ENCODE assay signal across 13 cellular contexts in genomic region chr22:39313258-39314001, GRCh38. TPM values are rescaled to one million over a fixed set of nuclear protein-coding genes. Genes with fewer than 3 reads are reported as not detected.
DNase-seq lines count a peak whose midpoint lies in the region; ATAC-seq, FAIRE-seq and TF ChIP-seq lines count a peak whose summit lies in the region.
"Had no signal": no experiment of that assay in that cellular context is flagged by ENCODE, and none has a peak within 500 bp of the region (broad histone marks: within the 10 kb centered on the region; RNA-seq: fewer than 3 reads in every experiment).

No MANE protein-coding gene starts in this region.

- no peak for TF ChIP-seq EP300 in H1 (IDR thresholded peaks at IDR 0.05; ENCODE audit: borderline replicate concordance in 1 of 2, low read depth in 2 of 2, low read length in 2 of 2)

- no peak overlapping the region for H3K23ac ChIP-seq in H1 (ENCODE audit: insufficient read length)

- H4K20me1 ChIP-seq in H1 (replicated peaks in 1 of 2; ENCODE audit: control insufficient read depth in 1 of 2, insufficient read depth in 2 of 2, low read length in 2 of 2), result peaks cover 43 to 51% of the 10 kb centered on the region in 2 experiments

- peak overlapping the region; percentile 61; the same call in 1 of the 2 replicates for H2BK5ac ChIP-seq in H1 (ENCODE audit: low read depth, low read length)

- no peak overlapping the region for H3K4me3 ChIP-seq in right atrium auricular region
- no peak overlapping the region for H3K4me3 ChIP-seq in SK-N-MC
- H3K4me3 ChIP-seq in H1 (ENCODE audit: extremely low read depth in 1 of 4, insufficient read depth in 2 of 4, low read depth in 3 of 4, low read length in 4 of 4), result no peak overlapping the region

- TF ChIP-seq CTCF in right atrium auricular region (IDR thresholded peaks at IDR 0.05) (no peak), H1 (IDR thresholded peaks at IDR 0.05; ENCODE audit: control extremely low read depth in 1 of 3, insufficient read depth in 1 of 3, low read depth in 1 of 3, low read length in 3 of 3) (no peak)

- intact Hi-C loops in Right ventricle myocardium inferior (cut with DNase I), result no loop called here

- H3K79me2 ChIP-seq in H1 (ENCODE audit: control insufficient read depth in 1 of 2, insufficient read depth in 2 of 2, low read length in 2 of 2), result peaks cover 3 to 33% of the 10 kb centered on the region in 2 experiments

- no peak for FAIRE-seq in H1 (lab: Jason Lieb, UNC)

- H2AK5ac ChIP-seq in H1 (ENCODE audit: low read depth, low read length), result no peak overlapping the region

- H3K9ac ChIP-seq in SK-N-MC (ENCODE audit: insufficient read length) (no peak overlapping the region), H1 (replicated peaks in 1 of 4; ENCODE audit: extremely low read depth in 1 of 4, low read depth in 3 of 4, low read length in 3 of 4) (no peak overlapping the region; a peak in 1 of 7 replicates)

- H3K9me3 Mint-ChIP-seq in stimulated activated effector memory CD8-positive, alpha-beta T cell treated with anti-CD3 and anti-CD28 coated beads, Interleukin-12 subunit alpha, Interleukin-12 subunit beta, amount 100 ng/mL, for 72 hours, result no peaks in the 10 kb centered on the region
- H3K9me3 Mint-ChIP-seq: activated T-helper 2 cell treated with anti-CD3 and anti-CD28 coated beads, Interferon-gamma antibody, Interleukin-2, Interleukin-4, amounts not matched to agents 10 μg/mL and 5 μg/mL and 100 μg/mL, durations not matched to agents 14 hours and 24 hours and 36 hours; T-helper 2 cell treated with Interferon-gamma antibody and Interleukin-4, amounts not matched to agents 5 μg/mL and 100 μg/mL, for 36 hours had no signal

- H3K27ac ChIP-seq in right atrium auricular region (peak overlapping the region; percentile 75 to 99), SK-N-MC (peak overlapping the region; percentile 84; the same call in 1 of the 2 replicates), H1 (ENCODE audit: low read depth, low read length) (no peak overlapping the region)

- H3K4me1 ChIP-seq in right atrium auricular region, result peaks cover 0 to 76% of the 10 kb centered on the region in 2 donors
- peaks cover 0 to 31% (median 15%) of the 10 kb centered on the region in 4 experiments; a peak in 6 of 7 replicates for H3K4me1 ChIP-seq in H1 (replicated peaks in 1 of 4; ENCODE audit: control insufficient read depth in 3 of 4, insufficient read depth in 4 of 4, low read length in 3 of 4)

- H2BK12ac ChIP-seq in H1 (ENCODE audit: low read depth, low read length), result no peak overlapping the region

- H3K27me3 ChIP-seq in right atrium auricular region, result no peaks in the 10 kb centered on the region
- H3K27me3 ChIP-seq in H1 (replicated peaks in 1 of 4; ENCODE audit: control insufficient read depth in 3 of 4, extremely low read depth in 1 of 4, insufficient read depth in 3 of 4, low read length in 3 of 4), result no peaks in the 10 kb centered on the region
- H3K27me3 ChIP-seq: BE2C had no signal

- peaks cover 3% of the 10 kb centered on the region for H3K79me1 ChIP-seq in H1 (ENCODE audit: low read depth, low read length)

- no peak overlapping the region for H3K14ac ChIP-seq in H1 (ENCODE audit: insufficient read length)

- no peak overlapping the region for H3K56ac ChIP-seq in H1 (replicated peaks; ENCODE audit: insufficient read length, low read depth, low read length)

- peaks cover 6% of the 10 kb centered on the region for H3K23me2 ChIP-seq in H1 (ENCODE audit: low read depth, low read length)

- H2BK120ac ChIP-seq in H1 (replicated peaks; ENCODE audit: low read depth, low read length), result no peak overlapping the region

- H3K9me3 ChIP-seq in right atrium auricular region (no peaks in the 10 kb centered on the region), SK-N-MC (ENCODE audit: low read depth, low read length) (no peaks in the 10 kb centered on the region), H1 (ENCODE audit: insufficient read depth in 2 of 2, low read depth in 1 of 2, low read length in 1 of 2) (no peaks in the 10 kb centered on the region)
- H3K9me3 ChIP-seq: BE2C had no signal

- 90% methylated on average over 20 of the region's 20 CpGs; no CpG with 5 or more reads in 1 of the 2 experiments for WGBS in H1 (ENCODE audit: extremely low coverage in 1 of 2, insufficient coverage in 1 of 2, insufficient read length in 1 of 2, insufficient replicate concordance in 2 of 2, low coverage in 1 of 2, low lambda C conversion rate in 2 of 2, missing lambda C conversion rate in 1 of 2), 2 experiments

- no peak overlapping the region for H2BK20ac ChIP-seq in H1 (ENCODE audit: low read length)

- no peak overlapping the region for H3K18ac ChIP-seq in H1 (ENCODE audit: extremely low read depth, low read length)

- ATAC-seq in Right ventricle myocardium inferior (no peak), HG03280 (IDR thresholded peaks at IDR 0.05; ENCODE audit: unreplicated experiment) (no peak)
- ATAC-seq in stimulated activated effector memory CD8-positive, alpha-beta T cell treated with anti-CD3 and anti-CD28 coated beads, Interleukin-12 subunit alpha, Interleukin-12 subunit beta, amount 100 ng/mL, for 72 hours, result no peak

- no peak for DNase-seq in right atrium auricular region (ENCODE audit: low spot score)
- DNase-seq in Right ventricle myocardium inferior (ENCODE audit: missing footprints), result no peak
- DNase-seq in SK-N-MC (ENCODE audit: low read depth, low spot score), result no peak
- no peak for DNase-seq in H1 (ENCODE audit: low read depth in 1 of 2, low spot score in 2 of 2)
- DNase-seq in stimulated activated effector memory CD8-positive, alpha-beta T cell treated with anti-CD3 and anti-CD28 coated beads, Interleukin-12 subunit alpha, Interleukin-12 subunit beta, amount 100 ng/mL, for 72 hours (ENCODE audit: low spot score in 2 of 2), result no peak
- DNase-seq in activated CD4-positive, CD25-positive, alpha-beta regulatory T cell treated with anti-CD3 and anti-CD28 coated beads, Interleukin-2, amount 50 U/mL, for 72 hours, result no peak
- DNase-seq in NOMO-1 treated with dmso at 0.1 percent for 144 hours (lab: John Stamatoyannopoulos, UW; ENCODE audit: unreplicated experiment), result no peak
- DNase-seq: hippocampal formation, NCI-H1417 treated with DMSO at 0.1 percent for 48 hours had no signal

- H2AFZ ChIP-seq in H1 (ENCODE audit: low read length), result no peak overlapping the region

- 0 out of 2 replicates have a peak overlapping the region, but pooled peaks have one; percentile 37 for H4K8ac ChIP-seq in H1 (ENCODE audit: extremely low read depth, insufficient read depth, low read length)

- no peak overlapping the region for H4K91ac ChIP-seq in H1 (replicated peaks; ENCODE audit: insufficient read length, low read length)

- no peak overlapping the region for H3K4ac ChIP-seq in H1 (replicated peaks; ENCODE audit: insufficient read length, low read depth, low read length)

- peak overlapping the region; percentile 100 for H3K27ac Mint-ChIP-seq in stimulated activated effector memory CD8-positive, alpha-beta T cell treated with anti-CD3 and anti-CD28 coated beads, Interleukin-12 subunit alpha, Interleukin-12 subunit beta, amount 100 ng/mL, for 72 hours
- H3K27ac Mint-ChIP-seq: T-helper 2 cell treated with Interferon-gamma antibody and Interleukin-4, amounts not matched to agents 5 μg/mL and 100 μg/mL, for 36 hours had no signal

- no peak for TF ChIP-seq RAD21 in H1 (IDR thresholded peaks at IDR 0.05 in 1 of 2, conservative IDR thresholded peaks at IDR 0.05 in 1 of 2; ENCODE audit: low read depth in 2 of 2, low read length in 2 of 2)

- CTCF ChIA-PET in H1 (lab: Charles Lee; ENCODE audit: partially characterized antibody), result interaction anchor here (1.1 to 4.8 kb wide), 8 partner anchors 19 to 201 kb away, joined by 3 to 55 read pairs (median 4); no protein-coding TSS in a partner anchor

- H3K36me3 ChIP-seq in right atrium auricular region (peaks cover 69% of the 10 kb centered on the region), SK-N-MC (ENCODE audit: insufficient read depth, low read length) (peaks cover 71% of the 10 kb centered on the region), H1 (ENCODE audit: control insufficient read depth in 2 of 4, insufficient read depth in 4 of 4, low read length in 3 of 4) (peaks cover 54 to 70% (median 63%) of the 10 kb centered on the region in 4 experiments)

- POLR2A ChIA-PET in H1 (lab: Charles Lee; ENCODE audit: partially characterized antibody), result interaction anchor here (1.0 to 37.3 kb wide), 34 partner anchors 4 to 295 kb away, joined by 3 to 692 read pairs (median 10); partner anchors contain the start of genes ATF4, PDGFB, RPL3 and SYNGR1

- no peak overlapping the region for H2BK15ac ChIP-seq in H1 (ENCODE audit: low read length)

- peaks cover 83% of the 10 kb centered on the region for H3K4me1 Mint-ChIP-seq in stimulated activated effector memory CD8-positive, alpha-beta T cell treated with anti-CD3 and anti-CD28 coated beads, Interleukin-12 subunit alpha, Interleukin-12 subunit beta, amount 100 ng/mL, for 72 hours

- peak overlapping the region; percentile 16 for H3K4me3 Mint-ChIP-seq in stimulated activated effector memory CD8-positive, alpha-beta T cell treated with anti-CD3 and anti-CD28 coated beads, Interleukin-12 subunit alpha, Interleukin-12 subunit beta, amount 100 ng/mL, for 72 hours
- H3K4me3 Mint-ChIP-seq: T-helper 2 cell treated with Interferon-gamma antibody and Interleukin-4, amounts not matched to agents 5 μg/mL and 100 μg/mL, for 36 hours had no signal

- H4K5ac ChIP-seq in H1 (ENCODE audit: insufficient read length, low read depth, low read length), result no peak overlapping the region

- peak overlapping the region in 1 of 2 experiments; percentile 2; a peak in 1 of 4 replicates for H3K4me2 ChIP-seq in H1 (ENCODE audit: insufficient read depth in 1 of 2, low read depth in 2 of 2, low read length in 2 of 2)

- peaks cover 100% of the 10 kb centered on the region for H3K36me3 Mint-ChIP-seq in stimulated activated effector memory CD8-positive, alpha-beta T cell treated with anti-CD3 and anti-CD28 coated beads, Interleukin-12 subunit alpha, Interleukin-12 subunit beta, amount 100 ng/mL, for 72 hours

- peak; percentile 62 to 74 for TF ChIP-seq POLR2A in H1 (IDR thresholded peaks at IDR 0.05; ENCODE audit: control extremely low read depth in 1 of 2, low read depth in 2 of 2, low read length in 2 of 2)

RNA-seq across cellular contexts. Expression of gene RPL3, which starts 6.0 kb away (rescaled TPM):
- total RNA-seq in right atrium auricular region, result 1,000 to 10,000 TPM in 1 of 2 donors, 100 to 1,000 TPM in 1; 440 to 1,190 TPM
- 355 TPM for total RNA-seq in Right ventricle myocardium inferior
- total RNA-seq in H1 (2021; fragmentation: NEBNext Ultra II Directional; extraction: Animal tissue kit (Norgen Biotek cat#: 25700)), result 2,801 and 2,865 TPM in 2 replicates
- polyA plus RNA-seq in H1 (2011; rRNA removed), result 5,362 and 5,466 TPM in 2 replicates
- polyA plus RNA-seq in H1 (2011; cell fraction: cytosol; rRNA removed), result 8,556 TPM
- 6,792 TPM for polyA plus RNA-seq in H1 (2011; cell fraction: nucleus; rRNA removed)
- 3,449 to 5,365 TPM (median 4,851 TPM) in 4 replicates for polyA plus RNA-seq in H1 (2012, experiment 1 of 2)
- polyA plus RNA-seq in H1 (2012, experiment 2 of 2), result 2,078 TPM
- polyA plus RNA-seq in H1 (2013, experiment 1 of 2), result 2,295 TPM
- polyA plus RNA-seq in H1 (2013, experiment 2 of 2), result 2,292 TPM
- 1,769 and 1,871 TPM in 2 replicates for polyA minus RNA-seq in H1 (2011; rRNA and poly(A)+ RNA removed)
- polyA minus RNA-seq in H1 (2011; cell fraction: cytosol; rRNA and poly(A)+ RNA removed), result 1,662 TPM
- polyA minus RNA-seq in H1 (2011; cell fraction: nucleus; rRNA and poly(A)+ RNA removed), result 2,188 TPM

RNA-seq across cellular contexts. Expression of gene SYNGR1, which starts 36.4 kb away (rescaled TPM):
- 10 to 100 TPM; 29.4 to 29.5 TPM for total RNA-seq in right atrium auricular region
- total RNA-seq in Right ventricle myocardium inferior, result 40.5 TPM
- 32.5 and 32.7 TPM in 2 replicates for total RNA-seq in H1 (2021; fragmentation: NEBNext Ultra II Directional; extraction: Animal tissue kit (Norgen Biotek cat#: 25700))
- polyA plus RNA-seq in H1 (2011; rRNA removed), result 84.7 and 98.9 TPM in 2 replicates
- 86.1 TPM for polyA plus RNA-seq in H1 (2011; cell fraction: cytosol; rRNA removed)
- polyA plus RNA-seq in H1 (2011; cell fraction: nucleus; rRNA removed), result 107 TPM
- polyA plus RNA-seq in H1 (2012, experiment 1 of 2), result 22.3 to 55.2 TPM (median 50.2 TPM) in 4 replicates
- polyA plus RNA-seq in H1 (2012, experiment 2 of 2), result 31.1 TPM
- polyA plus RNA-seq in H1 (2013, experiment 1 of 2), result 31.4 TPM
- polyA plus RNA-seq in H1 (2013, experiment 2 of 2), result 34.9 TPM
- polyA minus RNA-seq in H1 (2011; rRNA and poly(A)+ RNA removed), result 21.3 and 25.3 TPM in 2 replicates
- polyA minus RNA-seq in H1 (2011; cell fraction: cytosol; rRNA and poly(A)+ RNA removed), result 23.3 TPM
- polyA minus RNA-seq in H1 (2011; cell fraction: nucleus; rRNA and poly(A)+ RNA removed), result 25.3 TPM
- total RNA-seq: activated T-helper 2 cell treated with anti-CD3 and anti-CD28 coated beads, Interferon-gamma antibody, Interleukin-2, Interleukin-4, amounts not matched to agents 10 μg/mL and 5 μg/mL and 100 μg/mL, durations not matched to agents 14 hours and 24 hours and 36 hours had no signal
